Comparison of ENCODE assay signal across 1 cellular context in the genomic region with DNA sequence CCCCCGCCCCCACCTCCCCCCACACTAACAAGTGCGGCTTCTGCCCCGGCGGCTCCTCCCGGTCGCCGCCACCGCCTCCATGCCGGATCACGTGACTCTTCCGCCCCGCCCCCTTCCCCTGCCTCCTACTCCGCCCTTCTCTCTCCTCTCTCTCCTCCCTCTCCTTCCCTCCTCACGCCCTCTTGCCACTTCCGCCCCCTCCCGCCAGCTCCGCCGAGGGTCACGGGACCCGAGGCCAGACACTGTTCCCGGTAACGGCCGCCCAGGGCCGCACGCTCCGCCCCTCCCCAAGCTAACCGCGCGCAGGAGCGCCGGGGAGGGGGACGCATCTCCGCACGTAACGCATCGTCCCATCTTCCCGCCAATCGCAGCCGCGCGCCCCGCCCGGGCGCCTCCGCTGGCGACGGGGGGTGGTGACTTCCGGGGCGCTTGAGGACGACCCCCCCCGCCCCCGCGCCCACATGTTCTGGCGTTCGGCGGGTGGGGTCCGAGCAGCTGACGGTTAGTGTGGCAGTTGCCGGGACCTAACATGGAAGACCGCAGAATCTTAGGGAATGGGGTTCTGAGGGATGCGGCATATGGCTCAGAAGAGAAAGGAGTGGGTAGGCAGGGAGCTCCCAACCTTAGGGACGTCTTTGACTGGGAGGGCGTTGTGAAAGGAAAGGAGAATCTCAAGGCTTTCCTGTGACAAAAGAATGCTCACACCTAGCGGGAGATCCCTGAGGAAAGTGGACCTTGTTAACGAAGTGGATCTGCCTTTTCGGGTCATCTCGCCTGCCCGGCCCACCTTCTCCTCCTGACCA.
TF ChIP-seq lines count a peak whose summit lies in the region.

A gene with protein sequence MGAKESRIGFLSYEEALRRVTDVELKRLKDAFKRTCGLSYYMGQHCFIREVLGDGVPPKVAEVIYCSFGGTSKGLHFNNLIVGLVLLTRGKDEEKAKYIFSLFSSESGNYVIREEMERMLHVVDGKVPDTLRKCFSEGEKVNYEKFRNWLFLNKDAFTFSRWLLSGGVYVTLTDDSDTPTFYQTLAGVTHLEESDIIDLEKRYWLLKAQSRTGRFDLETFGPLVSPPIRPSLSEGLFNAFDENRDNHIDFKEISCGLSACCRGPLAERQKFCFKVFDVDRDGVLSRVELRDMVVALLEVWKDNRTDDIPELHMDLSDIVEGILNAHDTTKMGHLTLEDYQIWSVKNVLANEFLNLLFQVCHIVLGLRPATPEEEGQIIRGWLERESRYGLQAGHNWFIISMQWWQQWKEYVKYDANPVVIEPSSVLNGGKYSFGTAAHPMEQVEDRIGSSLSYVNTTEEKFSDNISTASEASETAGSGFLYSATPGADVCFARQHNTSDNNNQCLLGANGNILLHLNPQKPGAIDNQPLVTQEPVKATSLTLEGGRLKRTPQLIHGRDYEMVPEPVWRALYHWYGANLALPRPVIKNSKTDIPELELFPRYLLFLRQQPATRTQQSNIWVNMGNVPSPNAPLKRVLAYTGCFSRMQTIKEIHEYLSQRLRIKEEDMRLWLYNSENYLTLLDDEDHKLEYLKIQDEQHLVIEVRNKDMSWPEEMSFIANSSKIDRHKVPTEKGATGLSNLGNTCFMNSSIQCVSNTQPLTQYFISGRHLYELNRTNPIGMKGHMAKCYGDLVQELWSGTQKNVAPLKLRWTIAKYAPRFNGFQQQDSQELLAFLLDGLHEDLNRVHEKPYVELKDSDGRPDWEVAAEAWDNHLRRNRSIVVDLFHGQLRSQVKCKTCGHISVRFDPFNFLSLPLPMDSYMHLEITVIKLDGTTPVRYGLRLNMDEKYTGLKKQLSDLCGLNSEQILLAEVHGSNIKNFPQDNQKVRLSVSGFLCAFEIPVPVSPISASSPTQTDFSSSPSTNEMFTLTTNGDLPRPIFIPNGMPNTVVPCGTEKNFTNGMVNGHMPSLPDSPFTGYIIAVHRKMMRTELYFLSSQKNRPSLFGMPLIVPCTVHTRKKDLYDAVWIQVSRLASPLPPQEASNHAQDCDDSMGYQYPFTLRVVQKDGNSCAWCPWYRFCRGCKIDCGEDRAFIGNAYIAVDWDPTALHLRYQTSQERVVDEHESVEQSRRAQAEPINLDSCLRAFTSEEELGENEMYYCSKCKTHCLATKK (N-terminal part only) (minus strand): TSS at position 92 of the 803 bp plus-strand sequence. CDS start 194 bp downstream, outside the sequence.

TF ChIP-seq in HCT116, 20 proteins besides CTCF, POLR2A, EP300 and RAD21 (continued from another document):
- peak; percentile 71 for TF ChIP-seq YY1 (IDR thresholded peaks at IDR 0.05; ENCODE audit: extremely low read depth, insufficient replicate concordance, low read depth, low read length)
- peak; percentile 29 for TF ChIP-seq TCF7L2 (IDR thresholded peaks at IDR 0.05; ENCODE audit: borderline replicate concordance, extremely low read depth, insufficient read depth, insufficient read length)
- TF ChIP-seq, protein P1, sequence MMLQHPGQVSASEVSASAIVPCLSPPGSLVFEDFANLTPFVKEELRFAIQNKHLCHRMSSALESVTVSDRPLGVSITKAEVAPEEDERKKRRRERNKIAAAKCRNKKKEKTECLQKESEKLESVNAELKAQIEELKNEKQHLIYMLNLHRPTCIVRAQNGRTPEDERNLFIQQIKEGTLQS (IDR thresholded peaks at IDR 0.05) = no peak
- TF ChIP-seq EGR1 (IDR thresholded peaks at IDR 0.05; ENCODE audit: low read depth) = peak; percentile 99
- TF ChIP-seq, protein P2, sequence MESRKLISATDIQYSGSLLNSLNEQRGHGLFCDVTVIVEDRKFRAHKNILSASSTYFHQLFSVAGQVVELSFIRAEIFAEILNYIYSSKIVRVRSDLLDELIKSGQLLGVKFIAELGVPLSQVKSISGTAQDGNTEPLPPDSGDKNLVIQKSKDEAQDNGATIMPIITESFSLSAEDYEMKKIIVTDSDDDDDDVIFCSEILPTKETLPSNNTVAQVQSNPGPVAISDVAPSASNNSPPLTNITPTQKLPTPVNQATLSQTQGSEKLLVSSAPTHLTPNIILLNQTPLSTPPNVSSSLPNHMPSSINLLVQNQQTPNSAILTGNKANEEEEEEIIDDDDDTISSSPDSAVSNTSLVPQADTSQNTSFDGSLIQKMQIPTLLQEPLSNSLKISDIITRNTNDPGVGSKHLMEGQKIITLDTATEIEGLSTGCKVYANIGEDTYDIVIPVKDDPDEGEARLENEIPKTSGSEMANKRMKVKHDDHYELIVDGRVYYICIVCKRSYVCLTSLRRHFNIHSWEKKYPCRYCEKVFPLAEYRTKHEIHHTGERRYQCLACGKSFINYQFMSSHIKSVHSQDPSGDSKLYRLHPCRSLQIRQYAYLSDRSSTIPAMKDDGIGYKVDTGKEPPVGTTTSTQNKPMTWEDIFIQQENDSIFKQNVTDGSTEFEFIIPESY (IDR thresholded peaks at IDR 0.05; ENCODE audit: extremely low read depth, insufficient replicate concordance, low read length) = peak; percentile 66
- TF ChIP-seq ZFX (IDR thresholded peaks at IDR 0.05) = no peak
- TF ChIP-seq SRF (IDR thresholded peaks at IDR 0.05; ENCODE audit: low read depth) = no peak
- peak; percentile 63 for TF ChIP-seq ELF1 (IDR thresholded peaks at IDR 0.05; ENCODE audit: borderline replicate concordance, low read depth)
- TF ChIP-seq CEBPB (IDR thresholded peaks at IDR 0.05; ENCODE audit: low read depth) = no peak
- TF ChIP-seq, protein P3, sequence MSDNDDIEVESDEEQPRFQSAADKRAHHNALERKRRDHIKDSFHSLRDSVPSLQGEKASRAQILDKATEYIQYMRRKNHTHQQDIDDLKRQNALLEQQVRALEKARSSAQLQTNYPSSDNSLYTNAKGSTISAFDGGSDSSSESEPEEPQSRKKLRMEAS (IDR thresholded peaks at IDR 0.05) = peak; percentile 97
- TF ChIP-seq SIN3A (IDR thresholded peaks at IDR 0.05; ENCODE audit: low read depth) = peak; percentile 96
- TF ChIP-seq EZH2 (IDR thresholded peaks at IDR 0.05) = no peak
- no peak for TF ChIP-seq ZNF274 (IDR thresholded peaks at IDR 0.05; ENCODE audit: low read depth, low read length)
- TF ChIP-seq, protein P4, sequence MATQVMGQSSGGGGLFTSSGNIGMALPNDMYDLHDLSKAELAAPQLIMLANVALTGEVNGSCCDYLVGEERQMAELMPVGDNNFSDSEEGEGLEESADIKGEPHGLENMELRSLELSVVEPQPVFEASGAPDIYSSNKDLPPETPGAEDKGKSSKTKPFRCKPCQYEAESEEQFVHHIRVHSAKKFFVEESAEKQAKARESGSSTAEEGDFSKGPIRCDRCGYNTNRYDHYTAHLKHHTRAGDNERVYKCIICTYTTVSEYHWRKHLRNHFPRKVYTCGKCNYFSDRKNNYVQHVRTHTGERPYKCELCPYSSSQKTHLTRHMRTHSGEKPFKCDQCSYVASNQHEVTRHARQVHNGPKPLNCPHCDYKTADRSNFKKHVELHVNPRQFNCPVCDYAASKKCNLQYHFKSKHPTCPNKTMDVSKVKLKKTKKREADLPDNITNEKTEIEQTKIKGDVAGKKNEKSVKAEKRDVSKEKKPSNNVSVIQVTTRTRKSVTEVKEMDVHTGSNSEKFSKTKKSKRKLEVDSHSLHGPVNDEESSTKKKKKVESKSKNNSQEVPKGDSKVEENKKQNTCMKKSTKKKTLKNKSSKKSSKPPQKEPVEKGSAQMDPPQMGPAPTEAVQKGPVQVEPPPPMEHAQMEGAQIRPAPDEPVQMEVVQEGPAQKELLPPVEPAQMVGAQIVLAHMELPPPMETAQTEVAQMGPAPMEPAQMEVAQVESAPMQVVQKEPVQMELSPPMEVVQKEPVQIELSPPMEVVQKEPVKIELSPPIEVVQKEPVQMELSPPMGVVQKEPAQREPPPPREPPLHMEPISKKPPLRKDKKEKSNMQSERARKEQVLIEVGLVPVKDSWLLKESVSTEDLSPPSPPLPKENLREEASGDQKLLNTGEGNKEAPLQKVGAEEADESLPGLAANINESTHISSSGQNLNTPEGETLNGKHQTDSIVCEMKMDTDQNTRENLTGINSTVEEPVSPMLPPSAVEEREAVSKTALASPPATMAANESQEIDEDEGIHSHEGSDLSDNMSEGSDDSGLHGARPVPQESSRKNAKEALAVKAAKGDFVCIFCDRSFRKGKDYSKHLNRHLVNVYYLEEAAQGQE (IDR thresholded peaks at IDR 0.05; ENCODE audit: low read depth) = no peak
- TF ChIP-seq SP1 (IDR thresholded peaks at IDR 0.05; ENCODE audit: low read depth) = peak; percentile 84
TF ChIP-seq in HCT116: peak in this region for 9.
